ENCODE assay signal across 10 cellular contexts in genomic region chr15:74428442-74428787, GRCh38. TPM values are rescaled to one million over a fixed set of nuclear protein-coding genes. Genes with fewer than 3 reads are reported as not detected.
DNase-seq lines count a peak whose midpoint lies in the region; ATAC-seq and TF ChIP-seq lines count a peak whose summit lies in the region.
"Had no signal": no experiment of that assay in that cellular context is flagged by ENCODE, and none has a peak within 500 bp of the region (broad histone marks: within the 10 kb centered on the region; RNA-seq: fewer than 3 reads in every experiment).

No MANE protein-coding gene starts in this region.

- H3K27me3 Mint-ChIP-seq in naive thymus-derived CD8-positive, alpha-beta T cell: no peaks in the 10 kb centered on the region

- no peak for TF ChIP-seq CTCF in GM10266 (IDR thresholded peaks at IDR 0.05; ENCODE audit: control insufficient read depth, insufficient read depth, low read depth, missing control alignments)
- no peak for TF ChIP-seq CTCF in WERI-Rb-1 (IDR thresholded peaks at IDR 0.05; ENCODE audit: low read depth, low read length)
- no peak for TF ChIP-seq CTCF in esophagus squamous epithelium (IDR thresholded peaks at IDR 0.05)
- TF ChIP-seq CTCF in body of pancreas (IDR thresholded peaks at IDR 0.05): no peak

- no peak overlapping the region for H3K4me3 ChIP-seq in WERI-Rb-1 (ENCODE audit: low read depth, low read length)
- H3K4me3 ChIP-seq in esophagus squamous epithelium: no peak overlapping the region
- H3K4me3 ChIP-seq in body of pancreas: no peak overlapping the region

- POLR2A ChIA-PET in naive thymus-derived CD8-positive, alpha-beta T cell (lab: Charles Lee): no interaction called here

- H3K27me3 ChIP-seq in WERI-Rb-1 (ENCODE audit: insufficient read depth, low read depth, severe bottlenecking) (no peaks in the 10 kb centered on the region), esophagus squamous epithelium (peaks cover 0 to 51% (median 8%) of the 10 kb centered on the region in 4 donors), body of pancreas (no peaks in the 10 kb centered on the region)

- H3K9me3 ChIP-seq in WERI-Rb-1 (ENCODE audit: severe bottlenecking): no peaks in the 10 kb centered on the region
- H3K9me3 ChIP-seq in esophagus squamous epithelium: no peaks in the 10 kb centered on the region
- no peaks in the 10 kb centered on the region for H3K9me3 ChIP-seq in body of pancreas

- 86 to 93% methylated on average over 3 to 5 of the region's 5 CpGs for WGBS in esophagus squamous epithelium, 2 donors
- 65 to 69% methylated on average over 5 of the region's 5 CpGs for WGBS in body of pancreas, 2 donors

- H3K27ac ChIP-seq in WERI-Rb-1 (peak overlapping the region; percentile 91), esophagus squamous epithelium (no peak overlapping the region), body of pancreas (no peak overlapping the region)

- H3K4me3 Mint-ChIP-seq in naive thymus-derived CD8-positive, alpha-beta T cell: peak overlapping the region in 1 of 10 donors; percentile 37

- peak overlapping the region in 6 of 10 donors; percentile 38 to 86 (median 67) for H3K27ac Mint-ChIP-seq in naive thymus-derived CD8-positive, alpha-beta T cell

- ATAC-seq in GM19455 (IDR thresholded peaks at IDR 0.05; ENCODE audit: unreplicated experiment): peak; percentile 42
- ATAC-seq in naive thymus-derived CD8-positive, alpha-beta T cell: no peak
- no peak for ATAC-seq in GM19467 (IDR thresholded peaks at IDR 0.05; ENCODE audit: unreplicated experiment)
- ATAC-seq in HG03354 (IDR thresholded peaks at IDR 0.05; ENCODE audit: poor library complexity, severe bottlenecking, unreplicated experiment): no peak
- ATAC-seq in body of pancreas: no peak

- TF ChIP-seq POLR2A in esophagus squamous epithelium (IDR thresholded peaks at IDR 0.05): no peak
- TF ChIP-seq POLR2A in body of pancreas (IDR thresholded peaks at IDR 0.05): no peak

- DNase-seq in GM10266 (ENCODE audit: extremely low spot score) (peak; percentile 59), WERI-Rb-1 (peak; percentile 43), esophagus squamous epithelium (lab: John Stamatoyannopoulos, UW) (no peak), body of pancreas (no peak)
- no peak for DNase-seq in naive thymus-derived CD8-positive, alpha-beta T cell
- DNase-seq: foreskin melanocyte, NCI-H2171 had no signal

- H3K36me3 ChIP-seq in WERI-Rb-1: peaks cover 1% of the 10 kb centered on the region
- H3K36me3 ChIP-seq in esophagus squamous epithelium: no peaks in the 10 kb centered on the region
- no peaks in the 10 kb centered on the region for H3K36me3 ChIP-seq in body of pancreas (replicated peaks in 1 of 2; ENCODE audit: insufficient read depth in 1 of 2, low read depth in 2 of 2)

- peaks cover 0 to 2% (median 0%) of the 10 kb centered on the region in 3 donors for H3K36me3 Mint-ChIP-seq in naive thymus-derived CD8-positive, alpha-beta T cell

- intact Hi-C loops in esophagus squamous epithelium (cut with DNase I): no loop called here
- intact Hi-C loops in body of pancreas (cut with DNase I): no loop called here

- H3K4me1 ChIP-seq in esophagus squamous epithelium (peaks cover 6 to 36% (median 10%) of the 10 kb centered on the region in 3 donors), body of pancreas (peaks cover 12% of the 10 kb centered on the region)

- no peaks in the 10 kb centered on the region for H3K9me3 Mint-ChIP-seq in naive thymus-derived CD8-positive, alpha-beta T cell

- peaks cover 17 to 75% (median 48%) of the 10 kb centered on the region in 4 donors for H3K4me1 Mint-ChIP-seq in naive thymus-derived CD8-positive, alpha-beta T cell

RNA-seq across cellular contexts. Expression of gene SEMA7A, which starts 5.3 kb away (rescaled TPM):
- total RNA-seq in naive thymus-derived CD8-positive, alpha-beta T cell: 1 to 10 TPM; 3.2 TPM
- 1 to 10 TPM in 1 of 3 donors, under 1 TPM in 2; 0.09 to 1.7 (median 0.20) TPM for polyA plus RNA-seq in naive thymus-derived CD8-positive, alpha-beta T cell
- 1 to 10 TPM; 1.2 to 7.5 (median 2.9) TPM for total RNA-seq in esophagus squamous epithelium
- total RNA-seq in body of pancreas: under 1 TPM; 0.33 to 0.52 TPM

RNA-seq across cellular contexts. Expression of gene UBL7, which starts 32.5 kb away (rescaled TPM):
- total RNA-seq in naive thymus-derived CD8-positive, alpha-beta T cell: 10 to 100 TPM; 49.0 to 54.1 TPM
- polyA plus RNA-seq in naive thymus-derived CD8-positive, alpha-beta T cell: 100 to 1,000 TPM; 113 to 151 (median 150) TPM
- total RNA-seq in esophagus squamous epithelium (10 to 100 TPM; 31.2 to 44.0 (median 35.2) TPM), body of pancreas (10 to 100 TPM; 25.7 to 47.2 TPM)

Comparison
In these comparisons a context has a peak if more than half of its experiments do, and no peak if none do; other contexts are left out.
1. DNase-seq: peak in GM10266 (single experiment) and WERI-Rb-1 (single experiment); none in naive thymus-derived CD8-positive, alpha-beta T cell (0 of 10), esophagus squamous epithelium (single experiment) and body of pancreas (0 of 4).